Comparison of ENCODE assay signal across 8 cellular contexts in genomic region chr14:70972107-70972976, GRCh38.
DNase-seq lines count a peak whose midpoint lies in the region; ATAC-seq and TF ChIP-seq lines count a peak whose summit lies in the region.

No MANE protein-coding gene starts in this region.

- H3K9me3 ChIP-seq in left lung: no peaks in the 10 kb centered on the region

- CTCF ChIA-PET in HEK293T (lab: Yijun Ruan, JAX): interaction anchor here (0.6 to 2.2 kb wide), 7 partner anchors 11 to 154 kb away, joined by 3 to 8 read pairs (median 4); partner anchors contain the start of gene PCNX1

- H3K4me1 ChIP-seq in left lung: peaks cover 0 to 19% of the 10 kb centered on the region in 2 donors

- TF ChIP-seq CTCF in CD14-positive monocyte (IDR thresholded peaks at IDR 0.05): peak; percentile 82
- TF ChIP-seq CTCF in choroid plexus epithelial cell (conservative IDR thresholded peaks at IDR 0.05; ENCODE audit: low read depth, low read length): peak; percentile 89
- TF ChIP-seq CTCF in left lung (IDR thresholded peaks at IDR 0.05): peak; percentile 78 to 92

- peaks cover 0 to 44% of the 10 kb centered on the region in 2 donors for H3K36me3 ChIP-seq in left lung

- H3K36me3 Mint-ChIP-seq in CD14-positive monocyte: peaks cover 53 to 66% of the 10 kb centered on the region in 2 donors

- no peaks in the 10 kb centered on the region for H3K27me3 ChIP-seq in left lung

- no peaks in the 10 kb centered on the region for H3K9me3 Mint-ChIP-seq in CD14-positive monocyte

- H3K27ac Mint-ChIP-seq in CD14-positive monocyte: peak overlapping the region in 2 of 7 donors; percentile 6 to 15

- peaks cover 2% of the 10 kb centered on the region for H3K4me1 Mint-ChIP-seq in CD14-positive monocyte

- H3K4me3 ChIP-seq in choroid plexus epithelial cell (ENCODE audit: low read depth, low read length): no peak overlapping the region
- no peak overlapping the region for H3K4me3 ChIP-seq in left lung

- POLR2A ChIA-PET in HEK293T (lab: Yijun Ruan, JAX): no interaction called here

- H3K4me3 Mint-ChIP-seq in CD14-positive monocyte: no peak overlapping the region

- H3K27ac ChIP-seq in left lung: no peak overlapping the region

- ATAC-seq in left lung: peak; percentile 95
- ATAC-seq in HG02885 (IDR thresholded peaks at IDR 0.05; ENCODE audit: poor library complexity, unreplicated experiment): no peak

- intact Hi-C loops in CD14-positive monocyte (cut with micrococcal nuclease): loop anchor here (5.0 to 10.0 kb wide), 4 partner anchors 68 to 368 kb away; partner anchors contain the start of genes MED6 (in 1 of the 2) and PCNX1 (in 1 of the 2)
- intact Hi-C loops in left lung (cut with DNase I): loop anchor here in 1 of 2 donors (10.0 kb wide), 3 partner anchors 68 to 358 kb away; partner anchors contain the start of gene PCNX1

- H3K27me3 Mint-ChIP-seq in CD14-positive monocyte (ENCODE audit: low read depth in 3 of 3): no peaks in the 10 kb centered on the region

- DNase-seq in CD14-positive monocyte (ENCODE audit: low spot score) (peak; percentile 63), HEK293T (ENCODE audit: extremely low spot score) (peak; percentile 63), NCI-H526 treated with DMSO at 0.1 percent for 48 hours (lab: John Stamatoyannopoulos, UW) (peak; percentile 54), choroid plexus epithelial cell (ENCODE audit: low read depth) (peak; percentile 95), left lung (peak in 1 of 2 donors; percentile 76)
- DNase-seq in activated CD4-positive, alpha-beta T cell treated with anti-CD3 and anti-CD28 coated beads for 48 hours: peak; percentile 90
- peak; percentile 77 to 86 for DNase-seq in stimulated activated CD4-positive, alpha-beta T cell treated with anti-CD3 and anti-CD28 coated beads, Interleukin-4, amount 100 ng/mL, for 48 hours (ENCODE audit: low read depth in 2 of 2)

TF ChIP-seq in HEK293T, 16 proteins besides CTCF, POLR2A, EP300 and RAD21:
- no peak for TF ChIP-seq CTBP1 (IDR thresholded peaks at IDR 0.05; ENCODE audit: borderline replicate concordance)
- TF ChIP-seq ELF4 (IDR thresholded peaks at IDR 0.05): no peak
- TF ChIP-seq FOXM1 (IDR thresholded peaks at IDR 0.05; ENCODE audit: borderline replicate concordance): no peak
- no peak for TF ChIP-seq BHLHE40 (IDR thresholded peaks at IDR 0.05; ENCODE audit: borderline replicate concordance)
- no peak for TF ChIP-seq L3MBTL2 (conservative IDR thresholded peaks at IDR 0.05)
- no peak for TF ChIP-seq TARDBP (IDR thresholded peaks at IDR 0.05)
- TF ChIP-seq SUZ12 (IDR thresholded peaks at IDR 0.05): no peak
- no peak for TF ChIP-seq LEF1 (IDR thresholded peaks at IDR 0.05; ENCODE audit: borderline replicate concordance)
- no peak for TF ChIP-seq HDGF (IDR thresholded peaks at IDR 0.05; ENCODE audit: borderline replicate concordance)
- TF ChIP-seq ZNF384 (IDR thresholded peaks at IDR 0.05): no peak
- TF ChIP-seq FOXK2 (IDR thresholded peaks at IDR 0.05): no peak
- no peak for TF ChIP-seq SP1 (IDR thresholded peaks at IDR 0.05)
- TF ChIP-seq NFRKB (IDR thresholded peaks at IDR 0.05): no peak
